In genomic region chr4:163166041-163166579, GRCh38 we compare ENCODE assay signal across 7 cellular contexts. TPM values are rescaled to one million over a fixed set of nuclear protein-coding genes. Genes with fewer than 3 reads are reported as not detected.
DNase-seq lines count a peak whose midpoint lies in the region; ATAC-seq and TF ChIP-seq lines count a peak whose summit lies in the region.

No MANE protein-coding gene starts in this region.

- peaks cover 1% of the 10 kb centered on the region for H3K27me3 Mint-ChIP-seq in memory B cell

- TF ChIP-seq POLR2A in GM18505 (IDR thresholded peaks at IDR 0.05; ENCODE audit: borderline replicate concordance, extremely low read depth, insufficient read depth, insufficient read length) (no peak), NB4 (IDR thresholded peaks at IDR 0.05; ENCODE audit: extremely low read depth, insufficient read length) (no peak)

- peak overlapping the region; percentile 92 for H3K4me3 Mint-ChIP-seq in memory B cell

- ATAC-seq in GM18505 (IDR thresholded peaks at IDR 0.05; ENCODE audit: unreplicated experiment), result peak; percentile 52
- peak; percentile 60 for ATAC-seq in memory B cell (ENCODE audit: low read depth)

- no peaks in the 10 kb centered on the region for H3K9me3 ChIP-seq in ectodermal cell (ENCODE audit: control insufficient read depth, low read length)

- H3K4me1 Mint-ChIP-seq in memory B cell, result peaks cover 26% of the 10 kb centered on the region

- H3K27ac Mint-ChIP-seq in memory B cell, result peak overlapping the region; percentile 99

- H3K27me3 ChIP-seq in ectodermal cell (ENCODE audit: control insufficient read depth, insufficient read depth, low read length, poor library complexity, severe bottlenecking), result no peaks in the 10 kb centered on the region

- H3K27ac ChIP-seq in ectodermal cell (ENCODE audit: insufficient read depth, low read depth, low read length, poor library complexity, severe bottlenecking), result peak overlapping the region; percentile 86

- peaks cover 6% of the 10 kb centered on the region for H3K4me1 ChIP-seq in ectodermal cell (ENCODE audit: control insufficient read depth, insufficient read depth, low read length)

- H3K4me3 ChIP-seq in HFF-Myc (replicated peaks; ENCODE audit: low read depth, low read length) (peak overlapping the region; percentile 71), NB4 (ENCODE audit: low read depth, low read length) (peak overlapping the region; percentile 84), ectodermal cell (ENCODE audit: insufficient read depth, low read depth, low read length) (peak overlapping the region; percentile 90)

- TF ChIP-seq CTCF in HFF-Myc (IDR thresholded peaks at IDR 0.05; ENCODE audit: low read depth, low read length, missing control alignments) (no peak), NB4 (IDR thresholded peaks at IDR 0.05; ENCODE audit: low read depth, low read length) (no peak)

- H3K36me3 ChIP-seq in ectodermal cell (ENCODE audit: control insufficient read depth, insufficient read depth, low read length), result no peaks in the 10 kb centered on the region

- peaks cover 15% of the 10 kb centered on the region for H3K36me3 Mint-ChIP-seq in memory B cell

- H3K9me3 Mint-ChIP-seq in memory B cell, result no peaks in the 10 kb centered on the region

- DNase-seq in HFF-Myc (ENCODE audit: extremely low read depth, low read depth) (no peak), NB4 (ENCODE audit: low read depth) (peak; percentile 62), memory B cell (ENCODE audit: low spot score in 2 of 2) (peak; percentile 44 to 65)
- peak; percentile 47 to 52 for DNase-seq in activated CD4-positive, alpha-beta T cell treated with anti-CD3 and anti-CD28 coated beads, Interleukin-2, amount 50 U/mL, for 4 hours
- DNase-seq in stimulated activated CD8-positive, alpha-beta memory T cell treated with anti-CD3 and anti-CD28 coated beads, Interleukin-12 subunit alpha, Interleukin-12 subunit beta, amount 100 ng/mL, for 4 hours (ENCODE audit: low read depth), result peak; percentile 43

- WGBS in ectodermal cell, 2 experiments, result 0% methylated on average over 41 of the region's 41 CpGs

RNA-seq across cellular contexts. Expression of gene NAF1, which starts 0.6 kb away (rescaled TPM):
- polyA plus RNA-seq in ectodermal cell (2013, experiment 1 of 4), result 24.2 TPM
- 24.8 TPM for polyA plus RNA-seq in ectodermal cell (2013, experiment 2 of 4)
- 21.0 TPM for polyA plus RNA-seq in ectodermal cell (2013, experiment 3 of 4)
- 24.9 TPM for polyA plus RNA-seq in ectodermal cell (2013, experiment 4 of 4)
